Comparison of ENCODE assay signal across 7 cellular contexts in the genomic region with DNA sequence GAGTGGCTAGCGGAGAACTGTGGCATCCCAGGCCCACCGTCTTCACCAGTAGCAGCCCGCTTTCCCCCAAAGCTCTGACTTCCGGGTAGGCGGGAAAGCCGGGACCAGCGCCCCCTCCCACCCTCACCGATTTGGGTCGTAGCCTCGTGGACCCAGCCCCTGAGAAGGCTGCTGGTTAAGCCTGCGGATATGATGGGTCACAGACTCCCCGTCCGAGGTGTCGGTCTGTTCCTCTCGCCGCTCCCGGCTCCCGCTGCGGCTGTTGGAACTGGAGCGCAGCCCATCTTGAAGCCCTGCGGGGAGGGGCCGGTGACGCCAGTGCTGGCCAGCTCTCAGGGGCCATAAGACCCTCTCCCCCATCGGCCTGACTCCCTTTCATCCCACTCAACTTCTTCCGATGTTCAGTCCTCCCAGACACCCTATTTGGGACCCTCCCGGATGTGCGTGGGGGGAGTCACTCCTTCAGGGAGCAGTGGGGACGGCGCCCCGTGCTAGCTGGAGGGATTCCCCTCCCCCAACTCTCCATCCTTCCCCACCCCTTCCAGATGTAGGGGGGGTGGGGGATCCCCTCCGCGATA. TPM values are rescaled to one million over a fixed set of nuclear protein-coding genes. Genes with fewer than 3 reads are reported as not detected.
DNase-seq lines count a peak whose midpoint lies in the region; ATAC-seq and TF ChIP-seq lines count a peak whose summit lies in the region.

No MANE protein-coding gene starts in this region.

- DNase-seq in GM03348 (ENCODE audit: low spot score) (peak; percentile 65), adrenal gland (peak; percentile 29 to 79 (median 57)), left cardiac atrium (peak; percentile 70), HCEC 1CT (no peak)

- no peaks in the 10 kb centered on the region for H3K9me3 ChIP-seq in adrenal gland (replicated peaks in 1 of 3)
- no peaks in the 10 kb centered on the region for H3K9me3 ChIP-seq in parathyroid adenoma (ENCODE audit: control insufficient read depth, low read length)

- peak overlapping the region; percentile 100 for H3K4me2 ChIP-seq in parathyroid adenoma (ENCODE audit: low read length)

- intact Hi-C loops in adrenal gland (cut with DNase I) (no loop called here), left cardiac atrium (cut with DNase I) (no loop called here)

- peak in 1 of 2 donors; percentile 14 for TF ChIP-seq POLR2A in adrenal gland (IDR thresholded peaks at IDR 0.05)

- no peak for TF ChIP-seq CTCF in adrenal gland (IDR thresholded peaks at IDR 0.05)
- TF ChIP-seq CTCF in parathyroid adenoma (IDR thresholded peaks at IDR 0.05) = no peak

- H3K27ac ChIP-seq in adrenal gland = peak overlapping the region; percentile 95 to 99 (median 95)
- peak overlapping the region; percentile 99 for H3K27ac ChIP-seq in parathyroid adenoma

- no peaks in the 10 kb centered on the region for H3K79me2 ChIP-seq in parathyroid adenoma

- H2AFZ ChIP-seq in parathyroid adenoma = peak overlapping the region; percentile 98

- H3K4me3 ChIP-seq in adrenal gland (peak overlapping the region; percentile 38 to 99 (median 87)), parathyroid adenoma (ENCODE audit: low read depth, low read length) (peak overlapping the region; percentile 100)

- no peaks in the 10 kb centered on the region for H3K27me3 ChIP-seq in adrenal gland
- H3K27me3 ChIP-seq in parathyroid adenoma (ENCODE audit: control insufficient read depth, insufficient read depth, low read length) = no peaks in the 10 kb centered on the region

- ATAC-seq in left cardiac atrium = peak; percentile 35 to 39
- ATAC-seq in HG02642 (IDR thresholded peaks at IDR 0.05; ENCODE audit: poor library complexity, unreplicated experiment) = no peak

- TF ChIP-seq EP300 in Ishikawa (IDR thresholded peaks at IDR 0.05; ENCODE audit: borderline replicate concordance) = no peak

- no peak overlapping the region for H3K9ac ChIP-seq in parathyroid adenoma

- H3K4me1 ChIP-seq in adrenal gland (replicated peaks in 1 of 2) (peaks cover 7 to 23% of the 10 kb centered on the region in 2 donors), parathyroid adenoma (peaks cover 8% of the 10 kb centered on the region)

- H3K36me3 ChIP-seq in adrenal gland (replicated peaks in 1 of 2) = peaks cover 0 to 38% of the 10 kb centered on the region in 2 donors
- H3K36me3 ChIP-seq in parathyroid adenoma (ENCODE audit: control insufficient read depth, insufficient read depth, low read length) = no peaks in the 10 kb centered on the region

- 1 to 5% (median 2%) methylated on average over 24 to 32 of the region's 32 CpGs for whole genome bisulfite sequencing in adrenal gland, 4 donors

- TF ChIP-seq RAD21 in Ishikawa (IDR thresholded peaks at IDR 0.05; ENCODE audit: low read depth) = no peak

TF ChIP-seq in Ishikawa, 13 proteins besides CTCF, POLR2A, EP300 and RAD21:
- TF ChIP-seq ZBTB7A (IDR thresholded peaks at IDR 0.05; ENCODE audit: low read depth) (peak; percentile 21), EGR1 (IDR thresholded peaks at IDR 0.05) (no peak), NFIC (IDR thresholded peaks at IDR 0.05) (peak; percentile 14; the same call in 1 of the 2 replicates)
TF ChIP-seq in Ishikawa: peak in this region for 2.

RNA-seq across cellular contexts. Expression of gene GNL1, which starts 0.8 kb away (rescaled TPM):
- total RNA-seq in adrenal gland (10 to 100 TPM; 27.4 to 75.6 (median 57.7) TPM), left cardiac atrium (10 to 100 TPM; 25.7 to 32.1 TPM)
- polyA plus RNA-seq in adrenal gland = 10 to 100 TPM; 33.2 to 86.7 (median 72.5) TPM

RNA-seq across cellular contexts. Expression of gene PRR3, which starts 1.6 kb away (rescaled TPM):
- total RNA-seq in adrenal gland = 10 to 100 TPM in 4 of 8 donors, 1 to 10 TPM in 4; 1.8 to 14.7 (median 9.7) TPM
- polyA plus RNA-seq in adrenal gland = 10 to 100 TPM; 20.3 to 25.5 (median 22.8) TPM
- total RNA-seq in left cardiac atrium = 1 to 10 TPM; 4.6 to 5.4 TPM

RNA-seq across cellular contexts. Expression of gene ABCF1, which starts 15.7 kb away (rescaled TPM):
- 10 to 100 TPM; 24.6 to 53.1 (median 36.2) TPM for total RNA-seq in adrenal gland
- polyA plus RNA-seq in adrenal gland = 10 to 100 TPM; 18.7 to 75.2 (median 41.3) TPM
- 10 to 100 TPM; 30.7 to 45.9 TPM for total RNA-seq in left cardiac atrium
